8 cellular contexts compared by ENCODE assay signal in the genomic region with DNA sequence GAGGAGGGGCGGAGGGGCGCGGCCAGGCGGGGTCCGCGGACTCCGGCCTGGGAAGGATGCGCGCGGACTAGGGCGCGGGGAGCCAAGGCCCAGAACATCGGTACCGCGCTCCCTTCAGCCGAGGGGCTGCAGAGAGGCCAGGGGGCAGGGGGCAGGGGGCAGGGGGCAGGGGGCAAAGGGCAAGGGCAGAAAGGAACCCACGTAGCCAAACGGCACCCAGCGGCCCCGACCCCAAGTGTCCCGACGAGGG.
DNase-seq lines count a peak whose midpoint lies in the region; ATAC-seq and TF ChIP-seq lines count a peak whose summit lies in the region.

No MANE protein-coding gene starts in this region.

- H3K27ac Mint-ChIP-seq in nephron progenitor cell, result no peak overlapping the region

- no peaks in the 10 kb centered on the region for H3K36me3 Mint-ChIP-seq in nephron progenitor cell (ENCODE audit: low read depth)

- peaks cover 30% of the 10 kb centered on the region for H3K27me3 Mint-ChIP-seq in nephron progenitor cell (ENCODE audit: low read depth, poor library complexity)

- peaks cover 43% of the 10 kb centered on the region for H3K4me1 Mint-ChIP-seq in nephron progenitor cell

- no peaks in the 10 kb centered on the region for H3K36me3 ChIP-seq in RWPE2 (ENCODE audit: low read depth)

- DNase-seq in NCI-H345 (lab: John Stamatoyannopoulos, UW) (peak; percentile 47), NCI-H345 treated with DMSO at 0.1 percent for 48 hours (lab: John Stamatoyannopoulos, UW; ENCODE audit: unreplicated experiment) (no peak), RWPE2 (ENCODE audit: low spot score) (peak; percentile 47), epidermal melanocyte (ENCODE audit: insufficient read length, low spot score) (peak; percentile 64), nephron progenitor cell (no peak), AML-193 (lab: John Stamatoyannopoulos, UW) (no peak)
- DNase-seq in stimulated activated CD4-positive, alpha-beta T cell treated with anti-CD3 and anti-CD28 coated beads, Interleukin-4, amount 100 ng/mL, for 24 hours, result no peak

- no peaks in the 10 kb centered on the region for H3K27me3 ChIP-seq in RWPE2 (ENCODE audit: insufficient read depth, poor library complexity, severe bottlenecking)

- H3K4me3 ChIP-seq in RWPE2 (ENCODE audit: severe bottlenecking), result peak overlapping the region; percentile 54

- peaks cover 5% of the 10 kb centered on the region for H3K4me1 ChIP-seq in RWPE2 (ENCODE audit: insufficient read depth, poor library complexity, severe bottlenecking)

- no peaks in the 10 kb centered on the region for H3K9me3 ChIP-seq in RWPE2 (ENCODE audit: severe bottlenecking)

- peak; percentile 26 for ATAC-seq in HG02642 (IDR thresholded peaks at IDR 0.05; ENCODE audit: poor library complexity, unreplicated experiment)
- peak; percentile 1; the same call in 1 of the 3 replicates for ATAC-seq in RWPE2 (ENCODE audit: low read depth)

- H3K27ac ChIP-seq in RWPE2 (ENCODE audit: poor library complexity, severe bottlenecking), result peak overlapping the region; percentile 44

- H3K4me3 Mint-ChIP-seq in nephron progenitor cell, result peak overlapping the region; percentile 95

- no peak for TF ChIP-seq CTCF in RWPE2 (IDR thresholded peaks at IDR 0.05; ENCODE audit: poor library complexity, severe bottlenecking)
- no peak for TF ChIP-seq CTCF in nephron progenitor cell (IDR thresholded peaks at IDR 0.05)

- no peaks in the 10 kb centered on the region for H3K9me3 Mint-ChIP-seq in nephron progenitor cell

Comparison
In these comparisons a context has a peak if more than half of its experiments do, and no peak if none do; other contexts are left out.
1. DNase-seq: peak in NCI-H345 (single experiment), RWPE2 (single experiment) and epidermal melanocyte (single experiment); none in NCI-H345 treated with DMSO at 0.1 percent for 48 hours (single experiment), nephron progenitor cell (single experiment), AML-193 (0 of 2) and stimulated activated CD4-positive, alpha-beta T cell treated with anti-CD3 and anti-CD28 coated beads, Interleukin-4, amount 100 ng/mL, for 24 hours (single experiment).